ENCODE assay signal across 13 cellular contexts in the genomic region with DNA sequence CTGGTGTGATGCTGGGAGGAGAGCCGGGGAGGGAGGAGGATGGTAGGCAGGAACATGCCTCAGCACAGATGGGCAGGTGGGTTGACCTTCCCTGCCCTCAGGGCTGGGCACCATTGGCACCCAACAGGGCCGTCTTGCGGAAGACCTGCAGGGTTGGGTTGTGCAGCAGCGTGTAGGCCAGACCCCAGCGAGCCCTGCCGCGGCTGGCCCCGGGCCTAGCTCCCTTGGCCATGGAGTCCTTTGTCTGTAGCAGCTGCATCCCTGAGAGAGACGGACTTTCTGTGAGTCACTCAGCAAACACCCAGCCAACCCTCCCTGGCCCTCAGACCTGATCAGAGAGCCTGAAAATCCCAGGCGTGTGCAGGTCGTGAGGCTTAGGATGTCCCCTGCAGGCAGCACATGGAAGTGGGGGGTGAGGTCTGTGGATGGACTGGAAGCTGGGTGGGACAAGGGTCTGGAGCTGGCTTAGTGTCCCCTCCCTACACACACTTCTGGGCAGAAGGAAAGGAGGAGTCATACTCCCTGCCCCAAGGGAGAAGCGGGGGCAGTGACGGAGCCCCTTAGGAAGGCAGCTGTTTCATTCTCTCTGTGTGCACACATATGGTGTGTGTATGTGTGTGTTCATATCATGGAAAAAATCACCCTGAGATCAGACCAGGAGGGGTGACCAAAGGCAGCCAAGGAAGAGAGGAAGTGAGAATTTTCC. TPM values are rescaled to one million over a fixed set of nuclear protein-coding genes. Genes with fewer than 3 reads are reported as not detected.
DNase-seq lines count a peak whose midpoint lies in the region; ATAC-seq, FAIRE-seq and TF ChIP-seq lines count a peak whose summit lies in the region.
"Had no signal": no experiment of that assay in that cellular context is flagged by ENCODE, and none has a peak within 500 bp of the region (broad histone marks: within the 10 kb centered on the region; RNA-seq: fewer than 3 reads in every experiment).

No MANE protein-coding gene starts in this region.

- TF ChIP-seq CTCF in fibroblast of lung (conservative IDR thresholded peaks at IDR 0.05 in 1 of 2, IDR thresholded peaks at IDR 0.05 in 1 of 2; ENCODE audit: low read depth in 1 of 2, low read length in 2 of 2) (no peak), neural crest cell (conservative IDR thresholded peaks at IDR 0.05) (no peak)

- no peak overlapping the region for H3K4me3 ChIP-seq in fibroblast of lung (replicated peaks in 1 of 4; ENCODE audit: control extremely low read depth in 1 of 4, insufficient read depth in 1 of 4, low read depth in 3 of 4, low read length in 4 of 4)

- H3K27me3 ChIP-seq in fibroblast of lung (ENCODE audit: control insufficient read depth, insufficient read depth, low read length) = peaks cover 3% of the 10 kb centered on the region

- no peak for ATAC-seq in HG02610 (IDR thresholded peaks at IDR 0.05; ENCODE audit: unreplicated experiment)
- ATAC-seq: CD8-positive, alpha-beta T cell had no signal

- H3K4me1 Mint-ChIP-seq in neural crest cell = peaks cover 44% of the 10 kb centered on the region

- H4K20me1 ChIP-seq in fibroblast of lung (ENCODE audit: control insufficient read depth, extremely low read depth, insufficient read depth, low read length) = no peaks in the 10 kb centered on the region

- DNase-seq in AG20443 (ENCODE audit: low spot score) (peak; percentile 70), RPMI7951 (ENCODE audit: low read depth) (peak; percentile 91), fibroblast of lung (ENCODE audit: low read depth in 2 of 2) (peak in 1 of 2 donors; percentile 81), neural crest cell (ENCODE audit: low read depth, low spot score) (no peak), UCSD-AML1 (lab: John Stamatoyannopoulos, UW; ENCODE audit: unreplicated experiment) (no peak), frontal cortex (ENCODE audit: low spot score in 2 of 2) (no peak), NCI-H2107 treated with DMSO at 0.1 percent for 48 hours (lab: John Stamatoyannopoulos, UW; ENCODE audit: unreplicated experiment) (no peak)
- DNase-seq: CD8-positive, alpha-beta T cell; erythroblast; T-helper 9 cell had no signal

- no peaks in the 10 kb centered on the region for H3K79me2 ChIP-seq in fibroblast of lung (ENCODE audit: control insufficient read depth, insufficient read depth, low read length)

- H3K9me3 Mint-ChIP-seq in neural crest cell = no peaks in the 10 kb centered on the region
- H3K9me3 Mint-ChIP-seq: CD8-positive, alpha-beta T cell had no signal

- no peak overlapping the region for H3K9ac ChIP-seq in fibroblast of lung (ENCODE audit: insufficient read depth, low read length)

- no peak overlapping the region for H3K4me2 ChIP-seq in fibroblast of lung (ENCODE audit: extremely low read depth, insufficient read depth, low read length)

- no peaks in the 10 kb centered on the region for H3K36me3 Mint-ChIP-seq in neural crest cell (ENCODE audit: low read depth)
- H3K36me3 Mint-ChIP-seq: CD8-positive, alpha-beta T cell had no signal

- peaks cover 30% of the 10 kb centered on the region for H3K4me1 ChIP-seq in fibroblast of lung (ENCODE audit: control insufficient read depth, extremely low read depth, insufficient read depth, low read length)

- H3K36me3 ChIP-seq in fibroblast of lung (ENCODE audit: control insufficient read depth, insufficient read depth, low read length) = no peaks in the 10 kb centered on the region

- no peaks in the 10 kb centered on the region for H3K9me3 ChIP-seq in fibroblast of lung (ENCODE audit: control insufficient read depth, insufficient read depth, low read depth, low read length)

- H2AFZ ChIP-seq in fibroblast of lung (ENCODE audit: low read length) = no peak overlapping the region

- no peak for FAIRE-seq in frontal cortex (lab: Jason Lieb, UNC)

- peak overlapping the region; percentile 90 for H3K27ac Mint-ChIP-seq in neural crest cell (ENCODE audit: unreplicated experiment)
- H3K27ac Mint-ChIP-seq: CD8-positive, alpha-beta T cell had no signal

- peak overlapping the region; percentile 73 for H3K27ac ChIP-seq in fibroblast of lung (ENCODE audit: insufficient read depth, low read length)
- H3K27ac ChIP-seq: HL-60 had no signal

- peak overlapping the region; percentile 31 for H3K4me3 Mint-ChIP-seq in neural crest cell
- H3K4me3 Mint-ChIP-seq: CD8-positive, alpha-beta T cell had no signal

- peaks cover 10% of the 10 kb centered on the region for H3K27me3 Mint-ChIP-seq in neural crest cell (ENCODE audit: low read depth)

RNA-seq across cellular contexts. Expression of gene ISLR, which starts 6.6 kb away (rescaled TPM):
- total RNA-seq in RPMI7951 (2014; rRNA removed; shearing (Covaris generic)) = 2.5 and 8.8 TPM in 2 replicates
- 14.0 and 17.7 TPM in 2 replicates for total RNA-seq in fibroblast of lung
- polyA plus RNA-seq in fibroblast of lung = 17.3 and 34.0 TPM in 2 replicates
- 19.6 and 41.4 TPM in 2 replicates for polyA plus RNA-seq in fibroblast of lung (2012)
- 8.6 and 22.7 TPM in 2 replicates for polyA minus RNA-seq in fibroblast of lung (ENCODE audit: low replicate concordance)
- 1.5 and 2.6 TPM in 2 replicates for total RNA-seq in neural crest cell
- 12.6 TPM for total RNA-seq in frontal cortex
- total RNA-seq: CD8-positive, alpha-beta T cell had no signal
- polyA plus RNA-seq: neural cell had no signal

RNA-seq across cellular contexts. Expression of gene STRA6, which starts 22.5 kb away (rescaled TPM):
- 95.7 and 114 TPM in 2 replicates for total RNA-seq in RPMI7951 (2014; rRNA removed; shearing (Covaris generic))
- total RNA-seq in fibroblast of lung (0.17 TPM in 1 of 2 replicates, not detected in the other), neural crest cell (138 and 146 TPM in 2 replicates), frontal cortex (3.7 TPM)
- 0.02 TPM in 1 of 2 replicates, not detected in the other for polyA plus RNA-seq in fibroblast of lung
- polyA plus RNA-seq in fibroblast of lung (2012) = not detected in 2 replicates
- polyA minus RNA-seq in fibroblast of lung (ENCODE audit: low replicate concordance) = 4.4 TPM in 1 of 2 replicates, not detected in the other
- total RNA-seq: CD8-positive, alpha-beta T cell had no signal

RNA-seq across cellular contexts. Expression of gene ISLR2, which starts 49.8 kb away (rescaled TPM):
- total RNA-seq in RPMI7951 (2014; rRNA removed; shearing (Covaris generic)) = 0.72 and 1.8 TPM in 2 replicates
- total RNA-seq in fibroblast of lung (not detected in 2 replicates), neural crest cell (9.6 and 10.9 TPM in 2 replicates), frontal cortex (113 TPM)
- not detected in 2 replicates for polyA plus RNA-seq in fibroblast of lung
- not detected in 2 replicates for polyA plus RNA-seq in fibroblast of lung (2012)
- not detected in 2 replicates for polyA minus RNA-seq in fibroblast of lung (ENCODE audit: low replicate concordance)
- total RNA-seq: CD8-positive, alpha-beta T cell had no signal

RNA-seq across cellular contexts. Expression of gene CCDC33, which starts 56.0 kb away (rescaled TPM):
- 1.1 and 2.1 TPM in 2 replicates for total RNA-seq in RPMI7951 (2014; rRNA removed; shearing (Covaris generic))
- total RNA-seq in fibroblast of lung (not detected in 2 replicates), neural crest cell (15.1 and 15.6 TPM in 2 replicates), frontal cortex (0.41 TPM)
- polyA plus RNA-seq in fibroblast of lung = not detected in 2 replicates
- polyA plus RNA-seq in fibroblast of lung (2012) = not detected in 2 replicates
- not detected in 2 replicates for polyA minus RNA-seq in fibroblast of lung (ENCODE audit: low replicate concordance)
- total RNA-seq: CD8-positive, alpha-beta T cell had no signal

Comparison
In these comparisons a context has a peak if more than half of its experiments do, and no peak if none do; other contexts are left out.
1. DNase-seq: peak in AG20443 (single experiment) and RPMI7951 (single experiment); none in neural crest cell (single experiment), UCSD-AML1 (single experiment), frontal cortex (0 of 2) and NCI-H2107 treated with DMSO at 0.1 percent for 48 hours (single experiment).
2. RNA of gene STRA6, which starts 22.5 kb away (total RNA-seq): 138 to 146 TPM in neural crest cell and 95.7 to 114 TPM in RPMI7951; 3.7 TPM in frontal cortex (single experiment) and 0.17 TPM in fibroblast of lung; every median in the first group is over 10 times any median in the second.